Comparison of ENCODE assay signal across 13 cellular contexts in genomic region chr19:27774827-27775226, GRCh38.
DNase-seq lines count a peak whose midpoint lies in the region; ATAC-seq, FAIRE-seq and TF ChIP-seq lines count a peak whose summit lies in the region.
"Had no signal": no experiment of that assay in that cellular context is flagged by ENCODE, and none has a peak within 500 bp of the region (broad histone marks: within the 10 kb centered on the region; RNA-seq: fewer than 3 reads in every experiment).

No MANE protein-coding gene starts in this region.

- CTCF ChIA-PET in A549 (lab: Yijun Ruan, JAX), result interaction anchor here (1.2 kb wide), 1 partner anchor 11 kb away, joined by 3 read pairs; no protein-coding TSS in a partner anchor
- CTCF ChIA-PET in Calu3 (lab: Charles Lee), result no interaction called here

- H3K27me3 Mint-ChIP-seq in Calu3 (ENCODE audit: unreplicated experiment), result no peaks in the 10 kb centered on the region

- H3K4me1 ChIP-seq in A549, result no peaks in the 10 kb centered on the region
- H3K4me1 ChIP-seq: parathyroid adenoma, suprapubic skin had no signal

- no peak overlapping the region for H3K4me3 ChIP-seq in A549
- H3K4me3 ChIP-seq: suprapubic skin had no signal

- 79% methylated on average over 7 of the region's 7 CpGs for WGBS in A549 (ENCODE audit: missing lambda C conversion rate)

- no TSS peak for BruUV-seq in Calu3 (replicated peaks; lab: Mats Ljungman, UMichigan)

- FAIRE-seq in A549 (lab: Jason Lieb, UNC), result peak; percentile 98
- FAIRE-seq: endometrium, HTR-8/SVneo, TTC549 had no signal

- DNase-seq in A549 (ENCODE audit: low read depth in 1 of 2, low spot score in 1 of 2) (peak in 1 of 2 experiments; percentile 76), Calu3 (no peak), NCI-H69 (lab: John Stamatoyannopoulos, UW) (peak; percentile 7), ecto neural progenitor cell (ENCODE audit: low spot score) (peak; percentile 24), NCI-H1694 (lab: John Stamatoyannopoulos, UW) (no peak), HCEC 1CT (no peak), DMS79 (lab: John Stamatoyannopoulos, UW) (no peak), NCI-H1436 (lab: John Stamatoyannopoulos, UW) (no peak)

- H3K9me3 Mint-ChIP-seq in Calu3 (ENCODE audit: low read depth, unreplicated experiment), result peaks cover 34% of the 10 kb centered on the region

- H3K27ac ChIP-seq in A549, result no peak overlapping the region
- H3K27ac ChIP-seq: parathyroid adenoma, suprapubic skin had no signal

- H3K27ac Mint-ChIP-seq in Calu3 (ENCODE audit: unreplicated experiment), result no peak overlapping the region

- peaks cover 54% of the 10 kb centered on the region for H3K36me3 Mint-ChIP-seq in Calu3 (ENCODE audit: insufficient read depth, unreplicated experiment)

- no peak overlapping the region for H3K4me3 Mint-ChIP-seq in Calu3 (ENCODE audit: low read depth, unreplicated experiment)

- TF ChIP-seq RAD21 in A549 (conservative IDR thresholded peaks at IDR 0.05 in 1 of 2, IDR thresholded peaks at IDR 0.05 in 1 of 2), result 0 out of 5 replicates have a peak, but pooled peaks of 1 of the 2 experiments have one; percentile 12

- no peak for TF ChIP-seq POLR2A in A549 (IDR thresholded peaks at IDR 0.05; ENCODE audit: low read length)

- TF ChIP-seq CTCF in A549 (IDR thresholded peaks at IDR 0.05) (no peak), Calu3 (IDR thresholded peaks at IDR 0.05; ENCODE audit: unreplicated experiment) (peak; percentile 21)

- TF ChIP-seq EP300 in A549 (IDR thresholded peaks at IDR 0.05), result no peak

- intact Hi-C loops in Calu3 (cut with micrococcal nuclease; ENCODE audit: unreplicated experiment), result no loop called here

- peak; percentile 40 to 61; a peak in 4 of 6 replicates for ATAC-seq in A549

- no peaks in the 10 kb centered on the region for H3K4me1 Mint-ChIP-seq in Calu3 (ENCODE audit: low read depth, unreplicated experiment)

- peaks cover 95% of the 10 kb centered on the region for H3K9me3 ChIP-seq in A549

- POLR2A ChIA-PET in A549 (lab: Yijun Ruan, JAX), result interaction anchor here (1.7 kb wide), 1 partner anchor 19 kb away, joined by 9 read pairs; no protein-coding TSS in a partner anchor

- H3K4me2 ChIP-seq in A549, result no peak overlapping the region

TF ChIP-seq in A549, 52 proteins besides CTCF, POLR2A, EP300 and RAD21:
- no peak for TF ChIP-seq KDM5A (IDR thresholded peaks at IDR 0.05)
- no peak for TF ChIP-seq ZSCAN20 (CRISPR knock-in tag; IDR thresholded peaks at IDR 0.05)
- no peak for TF ChIP-seq NPAS2 (CRISPR knock-in tag; IDR thresholded peaks at IDR 0.05; ENCODE audit: borderline replicate concordance)
- TF ChIP-seq ESRRA (IDR thresholded peaks at IDR 0.05; ENCODE audit: borderline replicate concordance, low read length), result peak; percentile 57; the same call in 1 of the 2 replicates
- no peak for TF ChIP-seq GATA3 (IDR thresholded peaks at IDR 0.05; ENCODE audit: borderline replicate concordance)
- TF ChIP-seq POLR2AphosphoS2 (conservative IDR thresholded peaks at IDR 0.05; ENCODE audit: low read length), result no peak
- no peak for TF ChIP-seq EHMT2 (IDR thresholded peaks at IDR 0.05; ENCODE audit: low read depth)
- peak; percentile 41; the same call in 1 of the 2 replicates for TF ChIP-seq NFE2L2 (conservative IDR thresholded peaks at IDR 0.05; ENCODE audit: low read length)
- TF ChIP-seq FOSL2 (IDR thresholded peaks at IDR 0.05), result no peak
- no peak for TF ChIP-seq FOSL2 (CRISPR knock-in tag; IDR thresholded peaks at IDR 0.05)
- TF ChIP-seq CHD2 (IDR thresholded peaks at IDR 0.05; ENCODE audit: low read length, partially characterized antibody), result no peak

Comparison
In these comparisons a context has a peak if more than half of its experiments do, and no peak if none do; other contexts are left out.
1. DNase-seq: peak in NCI-H69 (single experiment) and ecto neural progenitor cell (single experiment); none in Calu3 (single experiment), NCI-H1694 (single experiment), HCEC 1CT (single experiment), DMS79 (single experiment) and NCI-H1436 (single experiment).